Comparison of ENCODE assay signal across 8 cellular contexts in the genomic region with DNA sequence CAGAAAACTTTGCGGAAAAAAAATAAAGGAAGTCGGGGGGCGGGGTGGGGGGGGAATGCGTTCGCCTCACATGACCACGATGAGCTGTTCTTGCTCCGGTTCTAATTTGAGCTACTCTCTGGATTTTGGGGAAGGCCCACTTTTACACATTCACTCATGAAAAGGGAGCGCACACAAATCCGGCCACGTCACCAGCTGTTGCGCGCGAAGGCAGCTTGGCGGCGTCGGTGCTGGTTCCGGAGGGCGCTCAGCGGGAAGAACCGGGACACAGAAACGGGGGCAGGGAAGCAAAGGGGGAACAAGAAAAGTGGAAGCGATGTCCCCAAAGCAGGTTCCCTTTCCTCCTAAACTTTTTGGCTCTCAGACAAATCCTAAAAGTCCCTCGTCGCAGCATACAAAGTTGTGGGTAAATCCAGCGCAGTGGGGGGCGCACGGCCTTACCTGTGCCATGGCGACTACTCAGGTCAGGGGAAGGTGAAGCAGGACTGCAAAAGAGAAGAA. TPM values are rescaled to one million over a fixed set of nuclear protein-coding genes. Genes with fewer than 3 reads are reported as not detected.
DNase-seq lines count a peak whose midpoint lies in the region; ATAC-seq and TF ChIP-seq lines count a peak whose summit lies in the region.

No MANE protein-coding gene starts in this region.

- TF ChIP-seq CTCF in epithelial cell of esophagus (IDR thresholded peaks at IDR 0.05; ENCODE audit: insufficient read depth, low read depth, low read length, missing control alignments): no peak

- in situ Hi-C loops in G401 (cut with HindIII; ENCODE audit: low sequenced_read_pairs): no loop called here

- peak overlapping the region; percentile 90 for H3K4me3 ChIP-seq in epithelial cell of esophagus (ENCODE audit: low read length)

- peak; percentile 35 for DNase-seq in G401 (ENCODE audit: low spot score)
- peak; percentile 59 for DNase-seq in NCI-H69 (lab: John Stamatoyannopoulos, UW)
- DNase-seq in activated CD8-positive, alpha-beta memory T cell treated with anti-CD3 and anti-CD28 coated beads, Interleukin-2, amount 50 U/mL, for 4 hours: peak; percentile 56
- DNase-seq in epithelial cell of esophagus (ENCODE audit: low read depth): peak; percentile 69
- peak; percentile 73 for DNase-seq in midbrain (lab: John Stamatoyannopoulos, UW)
- peak; percentile 77 for DNase-seq in stimulated activated CD8-positive, alpha-beta memory T cell treated with anti-CD3 and anti-CD28 coated beads, Interleukin-4, amount 100 ng/mL, for 48 hours
- DNase-seq in NCI-H187 (lab: John Stamatoyannopoulos, UW): no peak

- ATAC-seq in HG02571 (IDR thresholded peaks at IDR 0.05; ENCODE audit: unreplicated experiment): peak; percentile 36

RNA-seq across cellular contexts. Expression of gene ANXA5, which starts 0.6 kb away (rescaled TPM):
- total RNA-seq in G401 (2014; rRNA removed; shearing (Covaris generic)): 153 and 171 TPM in 2 replicates

Comparison
In these comparisons a context has a peak if more than half of its experiments do, and no peak if none do; other contexts are left out.
1. DNase-seq: peak in G401 (single experiment), NCI-H69 (single experiment), activated CD8-positive, alpha-beta memory T cell treated with anti-CD3 and anti-CD28 coated beads, Interleukin-2, amount 50 U/mL, for 4 hours (single experiment), epithelial cell of esophagus (single experiment), midbrain (single experiment) and stimulated activated CD8-positive, alpha-beta memory T cell treated with anti-CD3 and anti-CD28 coated beads, Interleukin-4, amount 100 ng/mL, for 48 hours (single experiment); none in NCI-H187 (0 of 2).